21 cellular contexts compared by ENCODE assay signal in the genomic region with DNA sequence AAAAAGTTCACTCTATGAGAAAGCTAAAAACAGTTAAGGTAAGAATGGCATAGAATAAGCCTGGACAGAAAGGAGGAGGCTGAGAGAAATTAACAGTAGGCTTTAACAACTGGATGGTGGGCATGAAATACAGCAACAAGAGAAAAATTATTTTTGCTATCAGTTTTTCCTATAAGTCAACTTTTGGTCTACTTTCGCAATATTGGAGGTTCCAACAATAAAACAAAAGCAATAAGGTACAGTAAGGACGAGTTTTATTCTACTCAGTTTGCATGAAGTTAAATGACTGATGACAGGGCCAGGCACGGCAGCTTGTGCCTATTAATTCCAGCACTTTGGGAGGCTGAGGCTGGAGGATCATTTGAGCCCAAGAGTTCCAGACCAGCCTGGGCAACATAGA. TPM values are rescaled to one million over a fixed set of nuclear protein-coding genes. Genes with fewer than 3 reads are reported as not detected.
A peak's percentile ranks its signal among the peaks of the same experiment; 100 is the strongest.
DNase-seq lines count a peak whose midpoint lies in the region; TF ChIP-seq lines count a peak whose summit lies in the region.
"Had no signal": no experiment of that assay in that cellular context is flagged by ENCODE, and none has a peak within 500 bp of the region (broad histone marks: within the 10 kb centered on the region; RNA-seq: fewer than 3 reads in every experiment).

No MANE protein-coding gene starts in this region.

- no peak overlapping the region for H4K12ac ChIP-seq in trophoblast cell (ENCODE audit: low read depth, low read length)

- DNase-seq in NB4 (ENCODE audit: low read depth), result peak; percentile 21
- DNase-seq in endodermal cell, result no peak
- DNase-seq in trophoblast cell, result no peak
- DNase-seq in suprapubic skin (ENCODE audit: low spot score in 2 of 2), result no peak
- no peak for DNase-seq in OCI-LY7 (ENCODE audit: low spot score)
- DNase-seq in activated CD4-positive, alpha-beta T cell treated with anti-CD3 and anti-CD28 coated beads for 1 hour, result no peak
- DNase-seq: GDM1, HFFc6, KBM-7, MM.1S, NCI-H1105, NCI-H146, NCI-H2029, NCI-H2171, NCI-H524 treated with DMSO at 0.1 percent for 48 hours, NCI-H82, SHP77, SK-N-SH had no signal

- H3K4ac ChIP-seq in trophoblast cell (ENCODE audit: low read depth, low read length), result peak overlapping the region; percentile 89

- peaks cover 13% of the 10 kb centered on the region for H3K4me1 ChIP-seq in ACC112 (ENCODE audit: control insufficient read depth, insufficient read depth, low read length, unreplicated experiment)
- H3K4me1 ChIP-seq in endodermal cell (ENCODE audit: control insufficient read depth, insufficient read depth, low read length), result no peaks in the 10 kb centered on the region
- H3K4me1 ChIP-seq in trophoblast cell (ENCODE audit: control insufficient read depth in 1 of 2, insufficient read depth in 2 of 2, low read length in 2 of 2), result no peaks in the 10 kb centered on the region
- H3K4me1 ChIP-seq in suprapubic skin, result peaks cover 28% of the 10 kb centered on the region
- peaks cover 37% of the 10 kb centered on the region for H3K4me1 ChIP-seq in OCI-LY7 (ENCODE audit: insufficient read depth, low read length, poor library complexity, severe bottlenecking)

- H2AFZ ChIP-seq in ACC112 (ENCODE audit: low read length, unreplicated experiment) (no peak overlapping the region), trophoblast cell (ENCODE audit: insufficient read depth, low read length, poor library complexity) (no peak overlapping the region), OCI-LY7 (ENCODE audit: low read length) (no peak overlapping the region)

- CTCF ChIA-PET in OCI-LY7 (lab: Charles Lee; ENCODE audit: unreplicated experiment), result interaction anchor here (1.4 kb wide), 1 partner anchor 17 kb away, joined by 3 read pairs; no protein-coding TSS in a partner anchor

- intact Hi-C loops in OCI-LY7 (cut with micrococcal nuclease; ENCODE audit: unreplicated experiment), result no loop called here

- H3K4me2 ChIP-seq in trophoblast cell (ENCODE audit: low read length), result no peak overlapping the region
- no peak overlapping the region for H3K4me2 ChIP-seq in OCI-LY7 (ENCODE audit: low read length)
- H3K4me2 ChIP-seq: SK-N-SH had no signal

- H3K27me3 Mint-ChIP-seq in endodermal cell (ENCODE audit: insufficient read depth), result no peaks in the 10 kb centered on the region
- H3K27me3 Mint-ChIP-seq: B cell had no signal

- H4K20me1 ChIP-seq in OCI-LY7 (ENCODE audit: insufficient read depth, low read length), result 0 out of 2 replicates have a peak, but pooled peaks cover 5% of the 10 kb centered on the region

- TF ChIP-seq EP300 in suprapubic skin (IDR thresholded peaks at IDR 0.05), result no peak

- H3K79me2 ChIP-seq in ACC112 (ENCODE audit: control insufficient read depth, insufficient read depth, low read length, unreplicated experiment), result peaks cover 98% of the 10 kb centered on the region
- H3K79me2 ChIP-seq in trophoblast cell (ENCODE audit: control insufficient read depth, insufficient read depth, low read length, poor library complexity), result peaks cover 21% of the 10 kb centered on the region
- peaks cover 98% of the 10 kb centered on the region for H3K79me2 ChIP-seq in OCI-LY7 (ENCODE audit: insufficient read depth, low read depth, low read length)

- H3K4me3 Mint-ChIP-seq in endodermal cell, result no peak overlapping the region
- H3K4me3 Mint-ChIP-seq: B cell, CD14-positive monocyte, HFFc6 had no signal

- H3K18ac ChIP-seq in trophoblast cell (ENCODE audit: low read length), result no peak overlapping the region

- no peaks in the 10 kb centered on the region for H3K9me2 ChIP-seq in OCI-LY7 (ENCODE audit: insufficient read depth, low read length)
- H3K9me2 ChIP-seq: SK-N-SH had no signal

- no peak overlapping the region for H2AK5ac ChIP-seq in trophoblast cell (ENCODE audit: low read length)

- H3K9ac ChIP-seq in endodermal cell (ENCODE audit: extremely low read depth, low read length, poor library complexity, severe bottlenecking) (no peak overlapping the region), trophoblast cell (ENCODE audit: low read length) (no peak overlapping the region)
- H3K9ac ChIP-seq: SK-N-SH had no signal

- H4K91ac ChIP-seq in trophoblast cell (ENCODE audit: low read depth, low read length), result no peak overlapping the region

- H3K36me3 ChIP-seq in ACC112 (ENCODE audit: insufficient read depth, low read length) (no peaks in the 10 kb centered on the region; the same call in 1 of the 2 replicates), endodermal cell (ENCODE audit: control insufficient read depth, insufficient read depth, low read length) (peaks cover 37% of the 10 kb centered on the region), trophoblast cell (ENCODE audit: control insufficient read depth in 1 of 2, insufficient read depth in 2 of 2, low read length in 2 of 2) (peaks cover 0 to 9% of the 10 kb centered on the region in 2 experiments), suprapubic skin (no peaks in the 10 kb centered on the region), OCI-LY7 (ENCODE audit: insufficient read depth, low read length) (peaks cover 62% of the 10 kb centered on the region)

- H4K8ac ChIP-seq in trophoblast cell (ENCODE audit: low read depth, low read length), result no peak overlapping the region

- peaks cover 9% of the 10 kb centered on the region for H3K4me1 Mint-ChIP-seq in endodermal cell

- 70 to 76% methylated on average over 3 of the region's 3 CpGs for WGBS in endodermal cell (ENCODE audit: insufficient coverage in 1 of 2, insufficient read length in 1 of 2), 2 experiments
- WGBS in trophoblast cell (ENCODE audit: extremely low coverage, insufficient coverage, insufficient read length), result no CpG with 5 or more reads among the region's 3 CpGs
- WGBS in suprapubic skin, result 72% methylated on average over 3 of the region's 3 CpGs

- POLR2A ChIA-PET in OCI-LY7 (lab: Charles Lee), result interaction anchor here (0.6 to 3.6 kb wide), 9 partner anchors 10 to 494 kb away, joined by 3 to 20 read pairs (median 4); a partner anchor contains a TSS

- peak overlapping the region; percentile 5 for H3K27ac Mint-ChIP-seq in endodermal cell
- H3K27ac Mint-ChIP-seq: B cell, HFFc6 had no signal

- H2BK5ac ChIP-seq in trophoblast cell (ENCODE audit: low read depth, low read length, poor library complexity), result no peak overlapping the region

- no peak overlapping the region for H2BK120ac ChIP-seq in trophoblast cell (ENCODE audit: insufficient read depth, low read length, poor library complexity)

- H2BK12ac ChIP-seq in trophoblast cell (ENCODE audit: low read length), result no peak overlapping the region

- H3K9me3 ChIP-seq in endodermal cell (ENCODE audit: control insufficient read depth, low read length) (no peaks in the 10 kb centered on the region), trophoblast cell (ENCODE audit: insufficient read depth, low read depth, low read length) (no peaks in the 10 kb centered on the region), suprapubic skin (no peaks in the 10 kb centered on the region), OCI-LY7 (ENCODE audit: low read length) (no peaks in the 10 kb centered on the region)
- H3K9me3 ChIP-seq: SK-N-SH had no signal

- no peak for TF ChIP-seq POLR2A in NB4 (IDR thresholded peaks at IDR 0.05; ENCODE audit: extremely low read depth, insufficient read length)
- no peak for TF ChIP-seq POLR2A in suprapubic skin (IDR thresholded peaks at IDR 0.05)

- BruUV-seq in OCI-LY7 (replicated peaks; lab: Mats Ljungman, UMichigan), result no TSS peak

- no peak overlapping the region for H3K14ac ChIP-seq in trophoblast cell (ENCODE audit: low read length)

- no peaks in the 10 kb centered on the region for H3K27me3 ChIP-seq in ACC112 (ENCODE audit: insufficient read depth, low read length)
- H3K27me3 ChIP-seq in endodermal cell (ENCODE audit: control insufficient read depth, insufficient read depth, low read length, poor library complexity, severe bottlenecking), result no peaks in the 10 kb centered on the region
- no peaks in the 10 kb centered on the region for H3K27me3 ChIP-seq in trophoblast cell (ENCODE audit: insufficient read depth, low read length)
- no peaks in the 10 kb centered on the region for H3K27me3 ChIP-seq in suprapubic skin

- H3K4me3 ChIP-seq in ACC112 (ENCODE audit: low read depth, low read length) (no peak overlapping the region), NB4 (ENCODE audit: low read depth, low read length) (no peak overlapping the region), endodermal cell (ENCODE audit: low read length) (no peak overlapping the region), trophoblast cell (ENCODE audit: low read depth, low read length) (no peak overlapping the region), suprapubic skin (no peak overlapping the region), OCI-LY7 (ENCODE audit: low read depth, low read length, poor library complexity, severe bottlenecking) (no peak overlapping the region)

- peaks cover 1% of the 10 kb centered on the region for H3K9me3 Mint-ChIP-seq in endodermal cell
- H3K9me3 Mint-ChIP-seq: HFFc6 had no signal

- peak overlapping the region; percentile 32; the same call in 1 of the 2 replicates for H3K27ac ChIP-seq in ACC112 (ENCODE audit: low read depth, low read length)
- H3K27ac ChIP-seq in endodermal cell (ENCODE audit: low read depth, low read length), result no peak overlapping the region
- no peak overlapping the region for H3K27ac ChIP-seq in trophoblast cell (ENCODE audit: low read depth, low read length)
- no peak overlapping the region for H3K27ac ChIP-seq in suprapubic skin
- no peak overlapping the region for H3K27ac ChIP-seq in OCI-LY7 (ENCODE audit: low read depth, low read length, poor library complexity, severe bottlenecking)

- H3K23ac ChIP-seq in trophoblast cell (ENCODE audit: low read length), result no peak overlapping the region

- TF ChIP-seq CTCF in NB4 (IDR thresholded peaks at IDR 0.05; ENCODE audit: low read depth, low read length) (no peak), endodermal cell (conservative IDR thresholded peaks at IDR 0.05) (no peak), suprapubic skin (IDR thresholded peaks at IDR 0.05) (no peak), OCI-LY7 (conservative IDR thresholded peaks at IDR 0.05; ENCODE audit: low read length) (no peak)

- peaks cover 16% of the 10 kb centered on the region for H3K36me3 Mint-ChIP-seq in endodermal cell (ENCODE audit: low read depth)

- no peaks in the 10 kb centered on the region for H3K79me1 ChIP-seq in trophoblast cell (ENCODE audit: low read length)

RNA-seq across cellular contexts. Expression of a gene that starts 17.3 kb away (rescaled TPM):
- total RNA-seq in endodermal cell, result 100 to 1,000 TPM; 122 to 125 TPM
- polyA plus RNA-seq in endodermal cell (2013, experiment 1 of 2), result 164 TPM
- polyA plus RNA-seq in endodermal cell (2013, experiment 2 of 2), result 157 TPM
- 306 and 327 TPM in 2 replicates for polyA plus RNA-seq in trophoblast cell (2013)
- 10 to 100 TPM; 66.3 to 76.0 (median 68.3) TPM for total RNA-seq in suprapubic skin
- total RNA-seq in OCI-LY7 (2014; rRNA removed; shearing (Covaris generic)), result 37.3 and 39.7 TPM in 2 replicates
- total RNA-seq in OCI-LY7 (2022), result 72.7 and 75.4 TPM in 2 replicates

RNA-seq across cellular contexts. Expression of a gene that starts 56.4 kb away (rescaled TPM):
- total RNA-seq in endodermal cell (10 to 100 TPM; 13.7 to 17.7 TPM), suprapubic skin (10 to 100 TPM; 17.5 to 53.4 (median 27.6) TPM), OCI-LY7 (2022) (17.1 and 21.7 TPM in 2 replicates)
- polyA plus RNA-seq in endodermal cell (2013, experiment 1 of 2), result 18.0 TPM
- polyA plus RNA-seq in endodermal cell (2013, experiment 2 of 2), result 17.7 TPM
- polyA plus RNA-seq in trophoblast cell (2013), result 6.0 and 6.3 TPM in 2 replicates
- 7.3 and 8.7 TPM in 2 replicates for total RNA-seq in OCI-LY7 (2014; rRNA removed; shearing (Covaris generic))
